Comparison of ENCODE assay signal across 10 cellular contexts in genomic region chr13:113881614-113882265, GRCh38. TPM values are rescaled to one million over a fixed set of nuclear protein-coding genes. Genes with fewer than 3 reads are reported as not detected.
DNase-seq lines count a peak whose midpoint lies in the region; ATAC-seq and TF ChIP-seq lines count a peak whose summit lies in the region.
"Had no signal": no experiment of that assay in that cellular context is flagged by ENCODE, and none has a peak within 500 bp of the region (broad histone marks: within the 10 kb centered on the region; RNA-seq: fewer than 3 reads in every experiment).

No MANE protein-coding gene starts in this region.

- no peak for TF ChIP-seq EP300 in stomach (IDR thresholded peaks at IDR 0.05)

- H3K9ac ChIP-seq in KMS-11, result peak overlapping the region; percentile 37; the same call in 1 of the 2 replicates

- intact Hi-C loops in stomach (cut with DNase I; ENCODE audit: low total_unique reads), result no loop called here

- peak overlapping the region; percentile 88 for H3K4me2 ChIP-seq in KMS-11

- H3K4me1 ChIP-seq in KMS-11 (ENCODE audit: low read depth, poor library complexity, severe bottlenecking) (peaks cover 42% of the 10 kb centered on the region), stomach (peaks cover 28 to 39% (median 32%) of the 10 kb centered on the region in 4 donors)

- H3K36me3 ChIP-seq in KMS-11 (ENCODE audit: insufficient read depth) (no peaks in the 10 kb centered on the region), stomach (no peaks in the 10 kb centered on the region)

- in situ Hi-C loops in GM13976 (cut with MboI; ENCODE audit: low sequenced_read_pairs, unreplicated experiment), result no loop called here

- WGBS in stomach, 5 donors, result 27 to 44% (median 33%) methylated on average over 9 to 10 of the region's 10 CpGs

- no peak for ATAC-seq in GM21447 (IDR thresholded peaks at IDR 0.05; ENCODE audit: unreplicated experiment)

- TF ChIP-seq POLR2A in stomach (IDR thresholded peaks at IDR 0.05), result no peak

- H3K4me3 ChIP-seq in KMS-11 (IDR thresholded peaks at IDR 0.05; ENCODE audit: insufficient read depth, low read depth, low read length), result no peak overlapping the region
- no peak overlapping the region for H3K4me3 ChIP-seq in stomach

- H3K27me3 ChIP-seq in KMS-11 (ENCODE audit: insufficient read depth, low read depth), result no peaks in the 10 kb centered on the region
- H3K27me3 ChIP-seq in stomach, result no peaks in the 10 kb centered on the region

- TF ChIP-seq CTCF in KMS-11 (conservative IDR thresholded peaks at IDR 0.05; ENCODE audit: low read depth, low read length) (no peak), stomach (IDR thresholded peaks at IDR 0.05) (no peak), GM13976 (IDR thresholded peaks at IDR 0.05; ENCODE audit: borderline replicate concordance, control extremely low read depth, extremely low read depth, insufficient read depth, missing control alignments) (no peak)

- peak overlapping the region; percentile 70 for H2AFZ ChIP-seq in KMS-11 (ENCODE audit: low read depth)

- peak; percentile 72 for DNase-seq in astrocyte of the hippocampus (ENCODE audit: low read depth, low spot score)
- peak; percentile 32 for DNase-seq in kidney tubule cell (ENCODE audit: low spot score)
- peak; percentile 73 for DNase-seq in stomach
- no peak for DNase-seq in COR-L47 (lab: John Stamatoyannopoulos, UW)
- DNase-seq in GM13976 (ENCODE audit: low spot score), result no peak
- no peak for DNase-seq in NCI-H1930 (lab: John Stamatoyannopoulos, UW)
- DNase-seq: NCI-H774, T-helper 2 cell had no signal

- H3K27ac ChIP-seq in KMS-11 (peak overlapping the region; percentile 80), stomach (peak overlapping the region; percentile 70 to 83 (median 73))

- no peaks in the 10 kb centered on the region for H3K79me2 ChIP-seq in KMS-11 (ENCODE audit: insufficient read depth, low read depth)

- no peaks in the 10 kb centered on the region for H4K20me1 ChIP-seq in KMS-11 (ENCODE audit: insufficient read depth)

- H3K9me3 ChIP-seq in stomach, result no peaks in the 10 kb centered on the region

RNA-seq across cellular contexts. Expression of gene GAS6, which starts 17.9 kb away (rescaled TPM):
- total RNA-seq in stomach, result 100 to 1,000 TPM in 2 of 5 donors, 10 to 100 TPM in 3; 31.4 to 409 (median 93.4) TPM
- 100 to 1,000 TPM in 1 of 3 donors, 10 to 100 TPM in 2; 34.7 to 109 (median 62.0) TPM for polyA plus RNA-seq in stomach

Comparison
In these comparisons a context has a peak if more than half of its experiments do, and no peak if none do; other contexts are left out.
1. DNase-seq: peak in astrocyte of the hippocampus (single experiment), kidney tubule cell (single experiment) and stomach (single experiment); none in COR-L47 (single experiment), GM13976 (single experiment) and NCI-H1930 (0 of 2).